39 cellular contexts compared by ENCODE assay signal in the genomic region with DNA sequence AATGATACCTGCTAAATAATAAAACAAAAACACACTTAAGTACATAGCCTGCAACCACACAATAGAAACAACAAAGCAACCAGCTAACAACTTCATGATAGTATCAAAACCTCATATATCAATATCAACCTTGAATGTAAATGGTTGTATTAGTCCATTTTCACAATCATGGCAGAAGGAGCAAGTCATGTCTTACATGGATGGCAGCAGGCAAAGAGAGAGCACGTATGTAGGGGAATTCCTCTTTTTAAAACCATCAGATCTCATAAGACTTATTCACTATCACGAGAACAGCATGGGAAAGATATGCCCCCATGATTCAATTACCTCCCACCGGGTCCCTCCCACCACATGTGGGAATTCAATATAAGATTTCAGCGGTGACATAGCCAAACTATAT. TPM values are rescaled to one million over a fixed set of nuclear protein-coding genes. Genes with fewer than 3 reads are reported as not detected.
"Had no signal": no experiment of that assay in that cellular context is flagged by ENCODE, and none has a peak within 500 bp of the region (broad histone marks: within the 10 kb centered on the region; RNA-seq: fewer than 3 reads in every experiment).

No MANE protein-coding gene starts in this region.

- H3K27me3 ChIP-seq: adrenal gland, ascending aorta, body of pancreas, brain microvascular endothelial cell, breast epithelium, cardiac muscle cell had no signal

- H3K4me1 Mint-ChIP-seq: activated naive CD4-positive, alpha-beta T cell treated with anti-CD3 and anti-CD28 coated beads, Interleukin-2, amount 10 ng/mL, durations not matched to agents 7 days and 5 days; activated naive CD4-positive, alpha-beta T cell treated with anti-CD3 and anti-CD28 coated beads, Interleukin-2, amount 50 U/mL, for 24 hours; activated naive CD8-positive, alpha-beta T cell treated with anti-CD3 and anti-CD28 coated beads for 36 hours; activated naive CD8-positive, alpha-beta T cell treated with anti-CD3 and anti-CD28 coated beads, Interleukin-2, amount 10 ng/mL, durations not matched to agents 7 days and 5 days; activated naive CD8-positive, alpha-beta T cell treated with anti-CD3 and anti-CD28 coated beads, Interleukin-2, amount 50 U/mL, for 24 hours; activated T-helper 17 cell treated with anti-CD3 and anti-CD28 coated beads, Interleukin-2, amount 50 U/mL, for 72 hours; central memory CD8-positive, alpha-beta T cell had no signal

- H3K4me1 ChIP-seq: adrenal gland, ascending aorta, body of pancreas, breast epithelium had no signal

- ATAC-seq: activated naive CD4-positive, alpha-beta T cell treated with anti-CD3 and anti-CD28 coated beads, Interleukin-2, amount 50 U/mL, for 72 hours; activated naive CD8-positive, alpha-beta T cell treated with anti-CD3 and anti-CD28 coated beads, Interleukin-2, amount 50 U/mL, for 24 hours; activated T-cell treated with anti-CD3 and anti-CD28 coated beads, Interleukin-2, amount 50 U/mL, for 4 hours; activated T-cell treated with anti-CD3 and anti-CD28 coated beads, Interleukin-2, amount 50 U/mL, for 72 hours; activated T-helper 17 cell treated with anti-CD3 and anti-CD28 coated beads, Interleukin-2, amount 50 U/mL, for 72 hours; body of pancreas had no signal

- H3K4me3 Mint-ChIP-seq: activated naive CD4-positive, alpha-beta T cell treated with anti-CD3 and anti-CD28 coated beads for 36 hours; activated naive CD4-positive, alpha-beta T cell treated with anti-CD3 and anti-CD28 coated beads, Interleukin-2, amount 10 ng/mL, durations not matched to agents 7 days and 5 days; activated naive CD4-positive, alpha-beta T cell treated with anti-CD3 and anti-CD28 coated beads, Interleukin-2, amount 50 U/mL, for 24 hours; activated naive CD8-positive, alpha-beta T cell; activated naive CD8-positive, alpha-beta T cell treated with anti-CD3 and anti-CD28 coated beads for 36 hours; activated naive CD8-positive, alpha-beta T cell treated with anti-CD3 and anti-CD28 coated beads, Interleukin-2, amount 10 ng/mL, durations not matched to agents 7 days and 5 days; activated naive CD8-positive, alpha-beta T cell treated with anti-CD3 and anti-CD28 coated beads, Interleukin-2, amount 50 U/mL, for 24 hours; activated T-cell treated with anti-CD3 and anti-CD28 coated beads, Interleukin-2, amount 50 U/mL, for 24 hours; activated T-cell treated with anti-CD3 and anti-CD28 coated beads, Interleukin-2, amount 50 U/mL, for 4 hours; activated T-cell treated with anti-CD3 and anti-CD28 coated beads, Interleukin-2, amount 50 U/mL, for 72 hours; activated T-helper 1 cell treated with anti-CD3 and anti-CD28 coated beads, Interleukin-12 subunit alpha, Interleukin-12 subunit beta, Interleukin-2, Interleukin-4 antibody, amounts not matched to agents 30 ng/mL and 10 ng/mL and 1 ng/mL, durations not matched to agents 14 hours and 24 hours and 36 hours; activated T-helper 17 cell treated with anti-CD3 and anti-CD28 coated beads, Interleukin-2, amount 50 U/mL, for 72 hours; brain; central memory CD8-positive, alpha-beta T cell had no signal

- H3K4me3 ChIP-seq: adrenal gland, ascending aorta, body of pancreas, breast epithelium, cardiac muscle cell had no signal

- FAIRE-seq: bronchial epithelial cell had no signal

- DNase-seq: activated effector memory CD4-positive, alpha-beta T cell treated with anti-CD3 and anti-CD28 coated beads, Interleukin-2, amount 50 U/mL, for 16 hours; activated effector memory CD4-positive, alpha-beta T cell treated with Interleukin-2 at 50 U/mL for 16 hours; activated gamma-delta T cell; activated gamma-delta T cell treated with Interleukin-2 at 50 U/mL for 16 hours; activated naive CD4-positive, alpha-beta T cell; activated naive CD4-positive, alpha-beta T cell treated with anti-CD3 and anti-CD28 coated beads for 36 hours; activated naive CD4-positive, alpha-beta T cell treated with anti-CD3 and anti-CD28 coated beads, Interleukin-2, amount 10 ng/mL, durations not matched to agents 7 days and 5 days; activated naive CD4-positive, alpha-beta T cell treated with anti-CD3 and anti-CD28 coated beads, Interleukin-2, amount 50 U/mL, for 16 hours; activated naive CD4-positive, alpha-beta T cell treated with Interleukin-2 at 50 U/mL for 16 hours; activated naive CD8-positive, alpha-beta T cell treated with anti-CD3 and anti-CD28 coated beads for 36 hours; activated naive CD8-positive, alpha-beta T cell treated with anti-CD3 and anti-CD28 coated beads, Interleukin-2, amount 10 ng/mL, durations not matched to agents 7 days and 5 days; activated naive CD8-positive, alpha-beta T cell treated with anti-CD3 and anti-CD28 coated beads, Interleukin-2, amount 50 U/mL, for 24 hours; activated T-cell treated with anti-CD3 and anti-CD28 coated beads, Interleukin-2, amount 50 U/mL, for 1 hour; activated T-cell treated with anti-CD3 and anti-CD28 coated beads, Interleukin-2, amount 50 U/mL, for 24 hours; activated T-cell treated with anti-CD3 and anti-CD28 coated beads, Interleukin-2, amount 50 U/mL, for 4 hours; activated T-cell treated with anti-CD3 and anti-CD28 coated beads, Interleukin-2, amount 50 U/mL, for 48 hours; activated T-cell treated with anti-CD3 and anti-CD28 coated beads, Interleukin-2, amount 50 U/mL, for 72 hours; adrenal gland; amniotic stem cell; amygdala; anterior cingulate cortex; aorta; body of pancreas; brain microvascular endothelial cell; caudate nucleus; central memory CD4-positive, alpha-beta T cell; cerebellar nuclear complex had no signal

- H3K27ac Mint-ChIP-seq: activated naive CD4-positive, alpha-beta T cell treated with anti-CD3 and anti-CD28 coated beads for 36 hours; activated naive CD4-positive, alpha-beta T cell treated with anti-CD3 and anti-CD28 coated beads, Interleukin-2, amount 10 ng/mL, durations not matched to agents 7 days and 5 days; activated naive CD4-positive, alpha-beta T cell treated with anti-CD3 and anti-CD28 coated beads, Interleukin-2, amount 50 U/mL, for 24 hours; activated naive CD4-positive, alpha-beta T cell treated with anti-CD3 and anti-CD28 coated beads, Interleukin-2, amount 50 U/mL, for 72 hours; activated naive CD8-positive, alpha-beta T cell; activated naive CD8-positive, alpha-beta T cell treated with anti-CD3 and anti-CD28 coated beads for 36 hours; activated naive CD8-positive, alpha-beta T cell treated with anti-CD3 and anti-CD28 coated beads, Interleukin-2, amount 10 ng/mL, durations not matched to agents 7 days and 5 days; activated naive CD8-positive, alpha-beta T cell treated with anti-CD3 and anti-CD28 coated beads, Interleukin-2, amount 50 U/mL, for 24 hours; activated T-cell treated with anti-CD3 and anti-CD28 coated beads, Interleukin-2, amount 50 U/mL, for 24 hours; activated T-cell treated with anti-CD3 and anti-CD28 coated beads, Interleukin-2, amount 50 U/mL, for 72 hours; activated T-helper 1 cell treated with anti-CD3 and anti-CD28 coated beads, Interleukin-12 subunit alpha, Interleukin-12 subunit beta, Interleukin-2, Interleukin-4 antibody, amounts not matched to agents 30 ng/mL and 10 ng/mL and 1 ng/mL, durations not matched to agents 14 hours and 24 hours and 36 hours; activated T-helper 17 cell treated with anti-CD3 and anti-CD28 coated beads, Interleukin-2, amount 50 U/mL, for 72 hours; activated T-helper 2 cell treated with anti-CD3 and anti-CD28 coated beads, Interferon-gamma antibody, Interleukin-2, Interleukin-4, amounts not matched to agents 10 μg/mL and 5 μg/mL and 100 μg/mL, durations not matched to agents 14 hours and 24 hours and 36 hours; brain had no signal

- H3K9me3 ChIP-seq: adrenal gland, ascending aorta, body of pancreas, breast epithelium had no signal

- H3K36me3 ChIP-seq: adrenal gland, ascending aorta, brain microvascular endothelial cell, breast epithelium, cardiac muscle cell had no signal

- H3K36me3 Mint-ChIP-seq: activated naive CD4-positive, alpha-beta T cell treated with anti-CD3 and anti-CD28 coated beads, Interleukin-2, amount 10 ng/mL, durations not matched to agents 7 days and 5 days; activated naive CD4-positive, alpha-beta T cell treated with anti-CD3 and anti-CD28 coated beads, Interleukin-2, amount 50 U/mL, for 72 hours had no signal

- H3K27ac ChIP-seq: adrenal gland, ascending aorta, body of pancreas, brain microvascular endothelial cell, breast epithelium, cardiac muscle cell had no signal

- H3K27me3 Mint-ChIP-seq: activated naive CD4-positive, alpha-beta T cell treated with anti-CD3 and anti-CD28 coated beads, Interleukin-2, amount 10 ng/mL, durations not matched to agents 7 days and 5 days; activated naive CD4-positive, alpha-beta T cell treated with anti-CD3 and anti-CD28 coated beads, Interleukin-2, amount 50 U/mL, for 24 hours; activated naive CD8-positive, alpha-beta T cell; activated naive CD8-positive, alpha-beta T cell treated with anti-CD3 and anti-CD28 coated beads for 36 hours; activated naive CD8-positive, alpha-beta T cell treated with anti-CD3 and anti-CD28 coated beads, Interleukin-2, amount 10 ng/mL, durations not matched to agents 7 days and 5 days; activated naive CD8-positive, alpha-beta T cell treated with anti-CD3 and anti-CD28 coated beads, Interleukin-2, amount 50 U/mL, for 24 hours; activated T-cell treated with anti-CD3 and anti-CD28 coated beads, Interleukin-2, amount 50 U/mL, for 24 hours; activated T-helper 17 cell treated with anti-CD3 and anti-CD28 coated beads, Interleukin-2, amount 50 U/mL, for 72 hours; brain had no signal

- H3K9me3 Mint-ChIP-seq: activated naive CD4-positive, alpha-beta T cell treated with anti-CD3 and anti-CD28 coated beads, Interleukin-2, amount 10 ng/mL, durations not matched to agents 7 days and 5 days; activated naive CD4-positive, alpha-beta T cell treated with anti-CD3 and anti-CD28 coated beads, Interleukin-2, amount 50 U/mL, for 72 hours; activated naive CD8-positive, alpha-beta T cell treated with anti-CD3 and anti-CD28 coated beads, Interleukin-2, amount 50 U/mL, for 24 hours; activated T-helper 1 cell treated with anti-CD3 and anti-CD28 coated beads, Interleukin-12 subunit alpha, Interleukin-12 subunit beta, Interleukin-2, Interleukin-4 antibody, amounts not matched to agents 30 ng/mL and 10 ng/mL and 1 ng/mL, durations not matched to agents 14 hours and 24 hours and 36 hours; activated T-helper 2 cell treated with anti-CD3 and anti-CD28 coated beads, Interferon-gamma antibody, Interleukin-2, Interleukin-4, amounts not matched to agents 10 μg/mL and 5 μg/mL and 100 μg/mL, durations not matched to agents 14 hours and 24 hours and 36 hours; central memory CD8-positive, alpha-beta T cell had no signal

RNA-seq across cellular contexts. Expression of gene PTX3, which starts 44.5 kb away (rescaled TPM):
- total RNA-seq: activated naive CD4-positive, alpha-beta T cell treated with anti-CD3 and anti-CD28 coated beads for 36 hours; activated T-helper 1 cell treated with anti-CD3 and anti-CD28 coated beads, Interleukin-12 subunit alpha, Interleukin-12 subunit beta, Interleukin-2, Interleukin-4 antibody, amounts not matched to agents 30 ng/mL and 10 ng/mL and 1 ng/mL, durations not matched to agents 14 hours and 24 hours and 36 hours; activated T-helper 2 cell treated with anti-CD3 and anti-CD28 coated beads, Interferon-gamma antibody, Interleukin-2, Interleukin-4, amounts not matched to agents 10 μg/mL and 5 μg/mL and 100 μg/mL, durations not matched to agents 14 hours and 24 hours and 36 hours had no signal
